17 cellular contexts compared by ENCODE assay signal in genomic region chr22:45217806-45218205, GRCh38. TPM values are rescaled to one million over a fixed set of nuclear protein-coding genes. Genes with fewer than 3 reads are reported as not detected.
A peak's percentile ranks its signal among the peaks of the same experiment; 100 is the strongest.
DNase-seq lines count a peak whose midpoint lies in the region; FAIRE-seq and TF ChIP-seq lines count a peak whose summit lies in the region.
"Had no signal": no experiment of that assay in that cellular context is flagged by ENCODE, and none has a peak within 500 bp of the region (broad histone marks: within the 10 kb centered on the region; RNA-seq: fewer than 3 reads in every experiment).

No MANE protein-coding gene starts in this region.

- peak; percentile 9 for DNase-seq in BE2C
- DNase-seq in GM12891 (ENCODE audit: insufficient read length, low spot score) = no peak
- no peak for DNase-seq in glutamatergic neuron
- DNase-seq in spleen = peak; percentile 44
- DNase-seq in glomerular visceral epithelial cell (ENCODE audit: extremely low spot score) = no peak
- no peak for DNase-seq in DMS53 (lab: John Stamatoyannopoulos, UW)
- DNase-seq: C1 segment of cervical spinal cord; Caco-2; CD4-positive, alpha-beta T cell; DMS79; GDM1; GOT3; H7 had no signal

- WGBS in spleen, 5 donors = 93 to 96% (median 95%) methylated on average over 14 of the region's 14 CpGs

- TF ChIP-seq POLR2A in GM12891 (IDR thresholded peaks at IDR 0.05; ENCODE audit: low read depth, low read length) = no peak
- no peak for TF ChIP-seq POLR2A in spleen (IDR thresholded peaks at IDR 0.05)

- FAIRE-seq in GM12891 (lab: Jason Lieb, UNC) = peak; percentile 5
- FAIRE-seq: D721Med, HepG2 had no signal

- H3K4me3 Mint-ChIP-seq in glutamatergic neuron (ENCODE audit: unreplicated experiment) = peak overlapping the region; percentile 32
- H3K4me3 Mint-ChIP-seq: B cell; CD4-positive, alpha-beta T cell; IgD-negative memory B cell had no signal

- no peak overlapping the region for H3K27ac ChIP-seq in spleen

- no peak overlapping the region for H3K4me3 ChIP-seq in BE2C (ENCODE audit: low read depth, low read length)
- no peak overlapping the region for H3K4me3 ChIP-seq in spleen

- peaks cover 3% of the 10 kb centered on the region for H3K27me3 Mint-ChIP-seq in glutamatergic neuron (ENCODE audit: unreplicated experiment)
- H3K27me3 Mint-ChIP-seq: B cell; CD4-positive, alpha-beta T cell; IgD-negative memory B cell had no signal

- no peaks in the 10 kb centered on the region for H3K27me3 ChIP-seq in BE2C
- H3K27me3 ChIP-seq in spleen (replicated peaks in 1 of 7) = no peaks in the 10 kb centered on the region

- TF ChIP-seq CTCF in BE2C (IDR thresholded peaks at IDR 0.05; ENCODE audit: low read depth, low read length) (no peak), glutamatergic neuron (IDR thresholded peaks at IDR 0.05; ENCODE audit: partially characterized antibody, unreplicated experiment) (no peak), spleen (IDR thresholded peaks at IDR 0.05 in 8 of 11, conservative IDR thresholded peaks at IDR 0.05 in 3 of 11) (no peak)

- peaks cover 4% of the 10 kb centered on the region for H3K36me3 Mint-ChIP-seq in glutamatergic neuron (ENCODE audit: unreplicated experiment)
- H3K36me3 Mint-ChIP-seq: IgD-negative memory B cell had no signal

- H3K27ac Mint-ChIP-seq in glutamatergic neuron (ENCODE audit: unreplicated experiment) = no peak overlapping the region
- H3K27ac Mint-ChIP-seq: CD4-positive, alpha-beta T cell had no signal

- intact Hi-C loops in spleen (cut with DNase I; ENCODE audit: low total_unique reads) = no loop called here

- no peaks in the 10 kb centered on the region for H3K9me3 ChIP-seq in BE2C
- H3K9me3 ChIP-seq in spleen = no peaks in the 10 kb centered on the region
- H3K9me3 ChIP-seq: Caco-2 had no signal

- H3K4me1 ChIP-seq in BE2C (peaks cover 17% of the 10 kb centered on the region), spleen (peaks cover 2 to 68% (median 30%) of the 10 kb centered on the region in 6 donors)
- H3K4me1 ChIP-seq: Caco-2 had no signal

- H3K4me1 Mint-ChIP-seq in glutamatergic neuron (ENCODE audit: low read depth, unreplicated experiment) = peaks cover 35% of the 10 kb centered on the region

- H3K9me3 Mint-ChIP-seq in glutamatergic neuron (ENCODE audit: unreplicated experiment) = peaks cover 6% of the 10 kb centered on the region
- H3K9me3 Mint-ChIP-seq: CD4-positive, alpha-beta T cell; IgD-negative memory B cell had no signal

- H3K36me3 ChIP-seq in BE2C (no peaks in the 10 kb centered on the region), spleen (no peaks in the 10 kb centered on the region)

TF ChIP-seq in GM12891, 5 proteins besides CTCF, POLR2A, EP300 and RAD21:
- TF ChIP-seq POLR2AphosphoS5 (IDR thresholded peaks at IDR 0.05; ENCODE audit: low read depth, low read length) = no peak
- no peak for TF ChIP-seq POU2F2 (IDR thresholded peaks at IDR 0.05; ENCODE audit: low read depth, low read length)
- no peak for TF ChIP-seq TAF1 (IDR thresholded peaks at IDR 0.05; ENCODE audit: low read depth, low read length)
- TF ChIP-seq SPI1 (IDR thresholded peaks at IDR 0.05; ENCODE audit: low read depth, low read length) = no peak
- TF ChIP-seq PAX5 (IDR thresholded peaks at IDR 0.05; ENCODE audit: insufficient read depth, low read length, severe bottlenecking) = no peak

RNA-seq across cellular contexts. Expression of gene KIAA0930, which starts 22.9 kb away (rescaled TPM):
- polyA plus RNA-seq in BE2C (2012; ENCODE audit: insufficient read depth, insufficient read length, low read depth) = 77.2 TPM
- 43.1 TPM for polyA plus RNA-seq in GM12891 (2012; ENCODE audit: low read depth, missing spikeins)
- total RNA-seq in glutamatergic neuron (ENCODE audit: unreplicated experiment) (170 TPM), spleen (10 to 100 TPM; 35.5 to 93.1 (median 73.7) TPM)
- 10 to 100 TPM; 32.6 to 61.5 (median 46.6) TPM for polyA plus RNA-seq in spleen

RNA-seq across cellular contexts. Expression of gene NUP50, which starts 54.1 kb away (rescaled TPM):
- polyA plus RNA-seq in BE2C (2012; ENCODE audit: insufficient read depth, insufficient read length, low read depth) = 54.2 TPM
- 34.0 TPM for polyA plus RNA-seq in GM12891 (2012; ENCODE audit: low read depth, missing spikeins)
- total RNA-seq in glutamatergic neuron (ENCODE audit: unreplicated experiment) = 79.0 TPM
- total RNA-seq in spleen = 100 to 1,000 TPM in 2 of 7 donors, 10 to 100 TPM in 5; 85.9 to 109 (median 98.5) TPM
- 10 to 100 TPM; 16.2 to 26.4 (median 17.5) TPM for polyA plus RNA-seq in spleen

Comparison
In these comparisons a context has a peak if more than half of its experiments do, and no peak if none do; other contexts are left out.
1. DNase-seq: peak in BE2C (single experiment) and spleen (single experiment); none in GM12891 (single experiment), glutamatergic neuron (single experiment), glomerular visceral epithelial cell (single experiment) and DMS53 (single experiment).